16 cellular contexts compared by ENCODE assay signal in genomic region chr7:6242561-6242960, GRCh38. TPM values are rescaled to one million over a fixed set of nuclear protein-coding genes. Genes with fewer than 3 reads are reported as not detected.
DNase-seq lines count a peak whose midpoint lies in the region; ATAC-seq, FAIRE-seq and TF ChIP-seq lines count a peak whose summit lies in the region.
"Had no signal": no experiment of that assay in that cellular context is flagged by ENCODE, and none has a peak within 500 bp of the region (broad histone marks: within the 10 kb centered on the region; RNA-seq: fewer than 3 reads in every experiment).

No MANE protein-coding gene starts in this region.

- DNase-seq in A549 (ENCODE audit: low read depth in 1 of 2, low spot score in 1 of 2) (no peak), GM03348 (ENCODE audit: low spot score) (peak; percentile 40), RWPE2 (ENCODE audit: low spot score) (no peak), foreskin fibroblast (peak; percentile 59 to 82), NCI-H1048 (lab: John Stamatoyannopoulos, UW) (no peak), left lobe of liver (ENCODE audit: low spot score) (no peak), retina (no peak)
- DNase-seq in stimulated activated CD4-positive, alpha-beta T cell treated with anti-CD3 and anti-CD28 coated beads, Interleukin-12 subunit alpha, Interleukin-12 subunit beta, amount 100 ng/mL, for 4 hours: no peak
- DNase-seq: CD4-positive, alpha-beta memory T cell; DMS 273 treated with DMSO at 0.1 percent for 48 hours; MG63; NCI-H1105 treated with DMSO at 0.1 percent for 48 hours; NCI-H187; NCI-H446 had no signal

- no peak for TF ChIP-seq RAD21 in A549 (conservative IDR thresholded peaks at IDR 0.05 in 1 of 2, IDR thresholded peaks at IDR 0.05 in 1 of 2)

- no peaks in the 10 kb centered on the region for H3K36me3 ChIP-seq in RWPE2 (ENCODE audit: low read depth)
- H3K36me3 ChIP-seq: MG63 had no signal

- TF ChIP-seq POLR2A in A549 (IDR thresholded peaks at IDR 0.05; ENCODE audit: low read length): no peak

- CTCF ChIA-PET in A549 (lab: Yijun Ruan, JAX): interaction anchor here (0.9 kb wide), 1 partner anchor 34 kb away, joined by 3 read pairs; no protein-coding TSS in a partner anchor

- H3K9me3 ChIP-seq in A549 (no peaks in the 10 kb centered on the region), RWPE2 (ENCODE audit: severe bottlenecking) (no peaks in the 10 kb centered on the region)
- H3K9me3 ChIP-seq: MG63 had no signal

- peaks cover 24% of the 10 kb centered on the region; the same call in 2 of the 3 replicates for H3K4me1 ChIP-seq in A549
- H3K4me1 ChIP-seq in RWPE2 (ENCODE audit: insufficient read depth, poor library complexity, severe bottlenecking): peaks cover 7% of the 10 kb centered on the region

- no peak overlapping the region for H3K27ac ChIP-seq in A549
- no peak overlapping the region for H3K27ac ChIP-seq in RWPE2 (ENCODE audit: poor library complexity, severe bottlenecking)

- no peak for TF ChIP-seq EP300 in A549 (IDR thresholded peaks at IDR 0.05)

- H3K4me3 ChIP-seq in A549 (no peak overlapping the region), RWPE2 (ENCODE audit: severe bottlenecking) (no peak overlapping the region), foreskin fibroblast (ENCODE audit: low read depth in 1 of 2, low read length in 2 of 2) (no peak overlapping the region)
- H3K4me3 ChIP-seq: MG63 had no signal

- ATAC-seq in A549: peak; percentile 34 to 50; a peak in 3 of 6 replicates
- ATAC-seq in RWPE2 (ENCODE audit: low read depth): peak; percentile 52; the same call in 2 of the 3 replicates
- ATAC-seq in left lobe of liver: no peak
- ATAC-seq: Right ventricle myocardium inferior had no signal

- TF ChIP-seq CTCF in A549 (IDR thresholded peaks at IDR 0.05): no peak
- no peak for TF ChIP-seq CTCF in RWPE2 (IDR thresholded peaks at IDR 0.05; ENCODE audit: poor library complexity, severe bottlenecking)
- no peak for TF ChIP-seq CTCF in foreskin fibroblast (IDR thresholded peaks at IDR 0.05; ENCODE audit: low read depth, low read length)

- 91% methylated on average over 5 of the region's 5 CpGs for whole genome bisulfite sequencing in A549 (ENCODE audit: missing lambda C conversion rate)

- H3K4me2 ChIP-seq in A549: no peak overlapping the region

- POLR2A ChIA-PET in A549 (lab: Yijun Ruan, JAX): no interaction called here

- FAIRE-seq in A549 (lab: Jason Lieb, UNC): no peak
- FAIRE-seq: A204.1 had no signal

- no peaks in the 10 kb centered on the region for H3K27me3 ChIP-seq in RWPE2 (ENCODE audit: insufficient read depth, poor library complexity, severe bottlenecking)
- H3K27me3 ChIP-seq: MG63 had no signal

TF ChIP-seq in A549, 52 proteins besides CTCF, POLR2A, EP300 and RAD21:
- TF ChIP-seq SMC3 (IDR thresholded peaks at IDR 0.05) (no peak), JUN (IDR thresholded peaks at IDR 0.05) (no peak), HEYL (CRISPR knock-in tag; IDR thresholded peaks at IDR 0.05) (no peak), NPAS2 (CRISPR knock-in tag; IDR thresholded peaks at IDR 0.05; ENCODE audit: borderline replicate concordance) (no peak), HOXB5 (CRISPR knock-in tag; IDR thresholded peaks at IDR 0.05) (no peak), ZFP36 (IDR thresholded peaks at IDR 0.05; ENCODE audit: borderline replicate concordance, partially characterized antibody) (no peak), CEBPB (IDR thresholded peaks at IDR 0.05) (no peak), RCOR1 (IDR thresholded peaks at IDR 0.05; ENCODE audit: low read depth, low read length) (no peak), MAFK (IDR thresholded peaks at IDR 0.05; ENCODE audit: partially characterized antibody) (no peak), ZSCAN20 (CRISPR knock-in tag; IDR thresholded peaks at IDR 0.05) (no peak), SREBF2 (IDR thresholded peaks at IDR 0.05) (no peak)
- TF ChIP-seq, protein P1, sequence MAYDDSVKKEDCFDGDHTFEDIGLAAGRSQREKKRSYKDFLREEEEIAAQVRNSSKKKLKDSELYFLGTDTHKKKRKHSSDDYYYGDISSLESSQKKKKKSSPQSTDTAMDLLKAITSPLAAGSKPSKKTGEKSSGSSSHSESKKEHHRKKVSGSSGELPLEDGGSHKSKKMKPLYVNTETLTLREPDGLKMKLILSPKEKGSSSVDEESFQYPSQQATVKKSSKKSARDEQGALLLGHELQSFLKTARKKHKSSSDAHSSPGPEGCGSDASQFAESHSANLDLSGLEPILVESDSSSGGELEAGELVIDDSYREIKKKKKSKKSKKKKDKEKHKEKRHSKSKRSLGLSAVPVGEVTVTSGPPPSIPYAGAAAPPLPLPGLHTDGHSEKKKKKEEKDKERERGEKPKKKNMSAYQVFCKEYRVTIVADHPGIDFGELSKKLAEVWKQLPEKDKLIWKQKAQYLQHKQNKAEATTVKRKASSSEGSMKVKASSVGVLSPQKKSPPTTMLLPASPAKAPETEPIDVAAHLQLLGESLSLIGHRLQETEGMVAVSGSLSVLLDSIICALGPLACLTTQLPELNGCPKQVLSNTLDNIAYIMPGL (CRISPR knock-in tag; IDR thresholded peaks at IDR 0.05; ENCODE audit: borderline replicate concordance): no peak
- TF ChIP-seq, protein P2, sequence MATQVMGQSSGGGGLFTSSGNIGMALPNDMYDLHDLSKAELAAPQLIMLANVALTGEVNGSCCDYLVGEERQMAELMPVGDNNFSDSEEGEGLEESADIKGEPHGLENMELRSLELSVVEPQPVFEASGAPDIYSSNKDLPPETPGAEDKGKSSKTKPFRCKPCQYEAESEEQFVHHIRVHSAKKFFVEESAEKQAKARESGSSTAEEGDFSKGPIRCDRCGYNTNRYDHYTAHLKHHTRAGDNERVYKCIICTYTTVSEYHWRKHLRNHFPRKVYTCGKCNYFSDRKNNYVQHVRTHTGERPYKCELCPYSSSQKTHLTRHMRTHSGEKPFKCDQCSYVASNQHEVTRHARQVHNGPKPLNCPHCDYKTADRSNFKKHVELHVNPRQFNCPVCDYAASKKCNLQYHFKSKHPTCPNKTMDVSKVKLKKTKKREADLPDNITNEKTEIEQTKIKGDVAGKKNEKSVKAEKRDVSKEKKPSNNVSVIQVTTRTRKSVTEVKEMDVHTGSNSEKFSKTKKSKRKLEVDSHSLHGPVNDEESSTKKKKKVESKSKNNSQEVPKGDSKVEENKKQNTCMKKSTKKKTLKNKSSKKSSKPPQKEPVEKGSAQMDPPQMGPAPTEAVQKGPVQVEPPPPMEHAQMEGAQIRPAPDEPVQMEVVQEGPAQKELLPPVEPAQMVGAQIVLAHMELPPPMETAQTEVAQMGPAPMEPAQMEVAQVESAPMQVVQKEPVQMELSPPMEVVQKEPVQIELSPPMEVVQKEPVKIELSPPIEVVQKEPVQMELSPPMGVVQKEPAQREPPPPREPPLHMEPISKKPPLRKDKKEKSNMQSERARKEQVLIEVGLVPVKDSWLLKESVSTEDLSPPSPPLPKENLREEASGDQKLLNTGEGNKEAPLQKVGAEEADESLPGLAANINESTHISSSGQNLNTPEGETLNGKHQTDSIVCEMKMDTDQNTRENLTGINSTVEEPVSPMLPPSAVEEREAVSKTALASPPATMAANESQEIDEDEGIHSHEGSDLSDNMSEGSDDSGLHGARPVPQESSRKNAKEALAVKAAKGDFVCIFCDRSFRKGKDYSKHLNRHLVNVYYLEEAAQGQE (IDR thresholded peaks at IDR 0.05): no peak
- TF ChIP-seq, protein P3, sequence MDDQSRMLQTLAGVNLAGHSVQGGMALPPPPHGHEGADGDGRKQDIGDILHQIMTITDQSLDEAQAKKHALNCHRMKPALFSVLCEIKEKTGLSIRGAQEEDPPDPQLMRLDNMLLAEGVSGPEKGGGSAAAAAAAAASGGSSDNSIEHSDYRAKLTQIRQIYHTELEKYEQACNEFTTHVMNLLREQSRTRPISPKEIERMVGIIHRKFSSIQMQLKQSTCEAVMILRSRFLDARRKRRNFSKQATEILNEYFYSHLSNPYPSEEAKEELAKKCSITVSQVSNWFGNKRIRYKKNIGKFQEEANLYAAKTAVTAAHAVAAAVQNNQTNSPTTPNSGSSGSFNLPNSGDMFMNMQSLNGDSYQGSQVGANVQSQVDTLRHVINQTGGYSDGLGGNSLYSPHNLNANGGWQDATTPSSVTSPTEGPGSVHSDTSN (IDR thresholded peaks at IDR 0.05): no peak
- TF ChIP-seq, protein P4, sequence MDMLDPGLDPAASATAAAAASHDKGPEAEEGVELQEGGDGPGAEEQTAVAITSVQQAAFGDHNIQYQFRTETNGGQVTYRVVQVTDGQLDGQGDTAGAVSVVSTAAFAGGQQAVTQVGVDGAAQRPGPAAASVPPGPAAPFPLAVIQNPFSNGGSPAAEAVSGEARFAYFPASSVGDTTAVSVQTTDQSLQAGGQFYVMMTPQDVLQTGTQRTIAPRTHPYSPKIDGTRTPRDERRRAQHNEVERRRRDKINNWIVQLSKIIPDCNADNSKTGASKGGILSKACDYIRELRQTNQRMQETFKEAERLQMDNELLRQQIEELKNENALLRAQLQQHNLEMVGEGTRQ (IDR thresholded peaks at IDR 0.05): no peak
TF ChIP-seq in A549: peak in this region for 0.

RNA-seq across cellular contexts. Expression of gene CYTH3, which starts 29.9 kb away (rescaled TPM):
- 15.5 and 18.6 TPM in 2 replicates for polyA plus RNA-seq in A549 (2011; rRNA removed)
- 30.6 and 31.2 TPM in 2 replicates for polyA plus RNA-seq in A549 (2012; cell fraction: cytosol; rRNA removed)
- polyA plus RNA-seq in A549 (2012; cell fraction: nucleus; rRNA removed): 86.5 and 97.8 TPM in 2 replicates
- polyA plus RNA-seq in A549 (2017; fragmentation: RNase III; extraction: RNeasy Plus Mini Kit Qiagen cat#74134 plus additional on column Dnase treatment): 22.0 to 24.2 TPM (median 22.9 TPM) in 3 replicates
- polyA minus RNA-seq in A549 (2011; rRNA and poly(A)+ RNA removed): 12.8 and 15.3 TPM in 2 replicates
- 3.8 TPM for total RNA-seq in left lobe of liver

Comparison
In these comparisons a context has a peak if more than half of its experiments do, and no peak if none do; other contexts are left out.
1. DNase-seq: peak in GM03348 (single experiment) and foreskin fibroblast (2 of 2); none in A549 (0 of 2), RWPE2 (single experiment), NCI-H1048 (single experiment), left lobe of liver (single experiment), retina (single experiment) and stimulated activated CD4-positive, alpha-beta T cell treated with anti-CD3 and anti-CD28 coated beads, Interleukin-12 subunit alpha, Interleukin-12 subunit beta, amount 100 ng/mL, for 4 hours (single experiment).